ENCODE assay signal across 1 cellular context in genomic region chr17:36008998-36009665, GRCh38.
A peak's percentile ranks its signal among the peaks of the same experiment; 100 is the strongest.
TF ChIP-seq lines count a peak whose summit lies in the region.

No MANE protein-coding gene starts in this region.

TF ChIP-seq in HepG2, 621 proteins besides CTCF, POLR2A, EP300 and RAD21 (continued from another document):
- TF ChIP-seq ZBTB4 (CRISPR knock-in tag; IDR thresholded peaks at IDR 0.05; ENCODE audit: borderline replicate concordance) (peak; percentile 78; the same call in 1 of the 2 replicates), HDAC2 (CRISPR knock-in tag; IDR thresholded peaks at IDR 0.05) (peak; percentile 14; the same call in 1 of the 2 replicates), TP53 (CRISPR knock-in tag; conservative IDR thresholded peaks at IDR 0.05) (0 out of 2 replicates have a peak, but pooled peaks have one; percentile 33), ZNF546 (CRISPR knock-in tag; conservative IDR thresholded peaks at IDR 0.05) (no peak), KAT2B (IDR thresholded peaks at IDR 0.05; ENCODE audit: borderline replicate concordance, low read depth, low read length) (no peak), TFAP4 (IDR thresholded peaks at IDR 0.05; ENCODE audit: borderline replicate concordance, low read depth) (peak; percentile 53; the same call in 1 of the 2 replicates), SOX13 (IDR thresholded peaks at IDR 0.05) (no peak), SOX13 (CRISPR knock-in tag; conservative IDR thresholded peaks at IDR 0.05 in 1 of 2, IDR thresholded peaks at IDR 0.05 in 1 of 2) (0 out of 4 replicates have a peak, but pooled peaks of 1 of the 2 experiments have one; percentile 6), ZNF350 (CRISPR knock-in tag; IDR thresholded peaks at IDR 0.05; ENCODE audit: borderline replicate concordance, low read depth) (peak; percentile 48)
